Comparison of ENCODE assay signal across 9 cellular contexts in the genomic region with DNA sequence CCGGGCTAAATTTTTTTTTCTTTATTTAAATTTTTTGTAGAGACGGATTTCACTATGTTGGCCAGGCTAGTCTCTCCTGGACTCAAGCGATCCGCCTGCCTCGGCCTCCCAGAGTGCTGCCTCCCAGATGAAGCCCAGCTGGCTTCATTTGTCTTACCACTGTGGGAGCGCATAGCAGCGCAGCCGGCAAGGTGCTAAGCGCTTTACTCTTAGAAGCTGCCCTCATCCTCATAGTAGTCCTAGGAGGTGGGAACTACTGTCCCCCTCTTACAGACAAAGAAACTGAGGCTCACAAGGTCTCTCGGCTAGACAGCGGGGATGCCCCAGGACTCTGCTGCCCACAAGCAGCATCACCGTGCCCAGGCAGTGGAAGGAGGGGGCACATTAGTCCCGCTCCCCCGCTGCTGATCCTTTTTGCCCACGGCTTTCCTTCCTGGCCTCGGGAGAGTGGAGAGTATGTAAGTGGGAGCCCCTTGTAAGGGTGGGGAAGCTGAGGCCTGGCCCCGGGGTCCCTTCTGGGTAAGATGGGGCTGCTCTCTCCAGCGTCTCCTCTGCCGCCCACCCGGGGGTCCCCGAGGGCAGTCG. TPM values are rescaled to one million over a fixed set of nuclear protein-coding genes. Genes with fewer than 3 reads are reported as not detected.
A peak's percentile ranks its signal among the peaks of the same experiment; 100 is the strongest.
DNase-seq lines count a peak whose midpoint lies in the region; FAIRE-seq lines count a peak whose summit lies in the region.
"Had no signal": no experiment of that assay in that cellular context is flagged by ENCODE, and none has a peak within 500 bp of the region (broad histone marks: within the 10 kb centered on the region; RNA-seq: fewer than 3 reads in every experiment).

No MANE protein-coding gene starts in this region.

- peaks cover 56% of the 10 kb centered on the region for H3K27me3 Mint-ChIP-seq in activated T-helper 2 cell treated with anti-CD3 and anti-CD28 coated beads, Interferon-gamma antibody, Interleukin-2, Interleukin-4, amounts not matched to agents 10 μg/mL and 5 μg/mL and 100 μg/mL, durations not matched to agents 14 hours and 24 hours and 36 hours (ENCODE audit: low read depth)

- H3K36me3 ChIP-seq in HUES6 (ENCODE audit: control insufficient read depth, insufficient read depth, low read length) (no peaks in the 10 kb centered on the region), iPS DF 6.9 (ENCODE audit: control insufficient read depth, insufficient read depth, low read length) (no peaks in the 10 kb centered on the region)

- H3K4me1 ChIP-seq in HUES6 (ENCODE audit: control insufficient read depth, insufficient read depth, low read length) (peaks cover 5% of the 10 kb centered on the region; the same call in 1 of the 2 replicates), iPS DF 6.9 (ENCODE audit: control insufficient read depth, insufficient read depth, low read length) (no peaks in the 10 kb centered on the region)

- H3K9ac ChIP-seq in HUES6 (ENCODE audit: low read length), result no peak overlapping the region

- H3K27ac ChIP-seq in HUES6 (ENCODE audit: low read depth, low read length), result no peak overlapping the region
- H3K27ac ChIP-seq in iPS DF 6.9 (ENCODE audit: low read length), result no peak overlapping the region
- H3K27ac ChIP-seq in skin epidermis, result peak overlapping the region in 20 of 21 experiments; percentile 37 to 88 (median 80)

- H3K9me3 ChIP-seq in HUES6 (ENCODE audit: control insufficient read depth, insufficient read depth, low read depth, low read length) (no peaks in the 10 kb centered on the region), iPS DF 6.9 (ENCODE audit: control insufficient read depth, insufficient read depth, low read length) (no peaks in the 10 kb centered on the region)

- no peak for FAIRE-seq in RCC 7860 (lab: Jason Lieb, UNC)

- intact Hi-C loops in activated T-helper 2 cell treated with anti-CD3 and anti-CD28 coated beads, Interferon-gamma antibody, Interleukin-2, Interleukin-4, amounts not matched to agents 10 μg/mL and 5 μg/mL and 100 μg/mL, durations not matched to agents 14 hours and 24 hours and 36 hours (cut with micrococcal nuclease), result no loop called here

- H3K27ac Mint-ChIP-seq in activated T-helper 2 cell treated with anti-CD3 and anti-CD28 coated beads, Interferon-gamma antibody, Interleukin-2, Interleukin-4, amounts not matched to agents 10 μg/mL and 5 μg/mL and 100 μg/mL, durations not matched to agents 14 hours and 24 hours and 36 hours, result no peak overlapping the region

- H3K4me3 ChIP-seq in HUES6 (ENCODE audit: low read depth, low read length) (peak overlapping the region; percentile 52), iPS DF 6.9 (ENCODE audit: low read length) (peak overlapping the region; percentile 38; the same call in 1 of the 2 replicates), skin epidermis (peak overlapping the region; percentile 51 to 69 (median 59))

- no peaks in the 10 kb centered on the region for H3K36me3 Mint-ChIP-seq in activated T-helper 2 cell treated with anti-CD3 and anti-CD28 coated beads, Interferon-gamma antibody, Interleukin-2, Interleukin-4, amounts not matched to agents 10 μg/mL and 5 μg/mL and 100 μg/mL, durations not matched to agents 14 hours and 24 hours and 36 hours (ENCODE audit: low read depth)

- no peak for DNase-seq in activated T-helper 2 cell treated with anti-CD3 and anti-CD28 coated beads, Interferon-gamma antibody, Interleukin-2, Interleukin-4, amounts not matched to agents 10 μg/mL and 5 μg/mL and 100 μg/mL, durations not matched to agents 14 hours and 24 hours and 36 hours (ENCODE audit: low spot score)
- no peak for DNase-seq in iPS DF 6.9 (ENCODE audit: low read depth, low spot score)
- DNase-seq in KBM-7, result no peak
- DNase-seq in dermis blood vessel endothelial cell, result no peak
- no peak for DNase-seq in RCC 7860 (ENCODE audit: low spot score)
- no peak for DNase-seq in NCI-H1105 treated with DMSO at 0.1 percent for 48 hours (lab: John Stamatoyannopoulos, UW)
- DNase-seq: stimulated activated CD4-positive, alpha-beta T cell treated with anti-CD3 and anti-CD28 coated beads, Interleukin-2, amount 100 ng/mL, for 48 hours had no signal

- no peaks in the 10 kb centered on the region for H3K9me3 Mint-ChIP-seq in activated T-helper 2 cell treated with anti-CD3 and anti-CD28 coated beads, Interferon-gamma antibody, Interleukin-2, Interleukin-4, amounts not matched to agents 10 μg/mL and 5 μg/mL and 100 μg/mL, durations not matched to agents 14 hours and 24 hours and 36 hours

- no peaks in the 10 kb centered on the region for H3K4me1 Mint-ChIP-seq in activated T-helper 2 cell treated with anti-CD3 and anti-CD28 coated beads, Interferon-gamma antibody, Interleukin-2, Interleukin-4, amounts not matched to agents 10 μg/mL and 5 μg/mL and 100 μg/mL, durations not matched to agents 14 hours and 24 hours and 36 hours (ENCODE audit: low read depth)

- in situ Hi-C loops in KBM-7 (cut with MboI; ENCODE audit: low pct_unique_long_range_greater_than_20kb, low sequenced_read_pairs), result no loop called here

- peaks cover 63% of the 10 kb centered on the region for H3K27me3 ChIP-seq in HUES6 (ENCODE audit: control insufficient read depth, insufficient read depth, low read length)
- peaks cover 14% of the 10 kb centered on the region for H3K27me3 ChIP-seq in iPS DF 6.9 (ENCODE audit: control insufficient read depth, insufficient read depth, low read length)

- peak overlapping the region; percentile 34 for H3K4me3 Mint-ChIP-seq in activated T-helper 2 cell treated with anti-CD3 and anti-CD28 coated beads, Interferon-gamma antibody, Interleukin-2, Interleukin-4, amounts not matched to agents 10 μg/mL and 5 μg/mL and 100 μg/mL, durations not matched to agents 14 hours and 24 hours and 36 hours (ENCODE audit: low read depth)

- no CpG with 5 or more reads among the region's 22 CpGs for WGBS in iPS DF 6.9 (ENCODE audit: insufficient coverage, insufficient read length)

RNA-seq across cellular contexts. Expression of gene TMEM54, which starts 0.7 kb away (rescaled TPM):
- total RNA-seq in activated T-helper 2 cell treated with anti-CD3 and anti-CD28 coated beads, Interferon-gamma antibody, Interleukin-2, Interleukin-4, amounts not matched to agents 10 μg/mL and 5 μg/mL and 100 μg/mL, durations not matched to agents 14 hours and 24 hours and 36 hours, result 0.66 and 1.5 TPM in 2 replicates
- total RNA-seq in dermis blood vessel endothelial cell, result 20.1 and 30.6 TPM in 2 replicates

RNA-seq across cellular contexts. Expression of gene HPCA, which starts 14.2 kb away (rescaled TPM):
- total RNA-seq in activated T-helper 2 cell treated with anti-CD3 and anti-CD28 coated beads, Interferon-gamma antibody, Interleukin-2, Interleukin-4, amounts not matched to agents 10 μg/mL and 5 μg/mL and 100 μg/mL, durations not matched to agents 14 hours and 24 hours and 36 hours, result 0.62 TPM in 1 of 2 replicates, not detected in the other
- total RNA-seq in dermis blood vessel endothelial cell, result 0.05 TPM in 1 of 2 replicates, not detected in the other

RNA-seq across cellular contexts. Expression of gene FNDC5, which starts 29.8 kb away (rescaled TPM):
- not detected in 2 replicates for total RNA-seq in activated T-helper 2 cell treated with anti-CD3 and anti-CD28 coated beads, Interferon-gamma antibody, Interleukin-2, Interleukin-4, amounts not matched to agents 10 μg/mL and 5 μg/mL and 100 μg/mL, durations not matched to agents 14 hours and 24 hours and 36 hours
- total RNA-seq in dermis blood vessel endothelial cell, result 0.85 and 0.88 TPM in 2 replicates

Comparison
In these comparisons a context has a peak if more than half of its experiments do, and no peak if none do; other contexts are left out.
1. H3K27ac ChIP-seq: peak in skin epidermis (20 of 21); none in HUES6 (single experiment) and iPS DF 6.9 (single experiment).
2. Peak in every context shown above with its lines, with median percentiles within 50 percentile points of each other: H3K4me3 ChIP-seq.